In the genomic region with DNA sequence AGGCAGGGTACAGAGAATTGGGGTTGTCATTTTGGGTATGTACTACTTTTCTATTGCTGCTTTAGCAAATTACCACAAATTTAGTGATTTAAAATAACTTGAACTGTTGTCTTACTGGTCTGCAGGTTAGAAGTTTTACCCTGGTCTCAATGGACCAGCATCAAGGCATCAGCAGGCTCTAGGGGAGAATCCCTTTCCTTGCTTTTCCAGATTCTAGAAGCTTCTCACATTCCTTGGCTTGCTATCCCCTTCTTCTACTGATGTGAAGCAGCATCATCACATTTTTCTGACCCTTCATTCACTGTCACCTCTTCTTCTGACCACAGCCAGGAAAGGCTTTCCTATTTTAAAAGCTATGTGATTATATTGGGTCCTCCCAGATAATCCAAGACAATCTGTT, we compare ENCODE assay signal across 21 cellular contexts.
DNase-seq lines count a peak whose midpoint lies in the region; ATAC-seq and TF ChIP-seq lines count a peak whose summit lies in the region.
"Had no signal": no experiment of that assay in that cellular context is flagged by ENCODE, and none has a peak within 500 bp of the region (broad histone marks: within the 10 kb centered on the region; RNA-seq: fewer than 3 reads in every experiment).

No MANE protein-coding gene starts in this region.

- H3K9me3 Mint-ChIP-seq in GM23338: no peaks in the 10 kb centered on the region
- H3K9me3 Mint-ChIP-seq: CD4-positive, alpha-beta memory T cell had no signal

- no peak overlapping the region for H3K14ac ChIP-seq in neuronal stem cell (ENCODE audit: low read length)

- H4K91ac ChIP-seq in neuronal stem cell (ENCODE audit: low read depth, low read length, poor library complexity): no peak overlapping the region

- H3K9me3 ChIP-seq in SJSA1 (replicated peaks): no peaks in the 10 kb centered on the region
- no peaks in the 10 kb centered on the region for H3K9me3 ChIP-seq in iPS-18a (ENCODE audit: control insufficient read depth, low read depth, low read length)
- peaks cover 0 to 19% of the 10 kb centered on the region in 2 donors for H3K9me3 ChIP-seq in neuronal stem cell (replicated peaks in 1 of 2; ENCODE audit: control insufficient read depth in 2 of 2, insufficient read depth in 1 of 2, low read depth in 1 of 2, low read length in 2 of 2)
- H3K9me3 ChIP-seq in right atrium auricular region: no peaks in the 10 kb centered on the region
- H3K9me3 ChIP-seq: BLaER1, HAP-1 had no signal

- H3K27me3 Mint-ChIP-seq in GM23338 (ENCODE audit: insufficient read depth, low read depth, poor library complexity): no peaks in the 10 kb centered on the region

- H3K79me2 ChIP-seq in GM23338 (replicated peaks; ENCODE audit: insufficient read depth): no peaks in the 10 kb centered on the region

- H3K18ac ChIP-seq in neuronal stem cell (ENCODE audit: low read length): no peak overlapping the region

- no peak overlapping the region for H2BK12ac ChIP-seq in neuronal stem cell (ENCODE audit: low read length)

- peaks cover 37% of the 10 kb centered on the region for H3K4me1 ChIP-seq in GM23338 (ENCODE audit: insufficient read depth)
- H3K4me1 ChIP-seq in SJSA1 (replicated peaks): peaks cover 37% of the 10 kb centered on the region
- peaks cover 31% of the 10 kb centered on the region for H3K4me1 ChIP-seq in iPS-18a (ENCODE audit: control insufficient read depth, low read depth, low read length)
- peaks cover 3 to 17% of the 10 kb centered on the region in 2 donors for H3K4me1 ChIP-seq in neuronal stem cell (ENCODE audit: control insufficient read depth in 2 of 2, insufficient read depth in 1 of 2, low read depth in 1 of 2, low read length in 2 of 2)
- no peaks in the 10 kb centered on the region for H3K4me1 ChIP-seq in right atrium auricular region
- H3K4me1 ChIP-seq: BLaER1 had no signal

- no peak overlapping the region for H3K4ac ChIP-seq in neuronal stem cell (ENCODE audit: low read length)

- H3K79me1 ChIP-seq in neuronal stem cell (ENCODE audit: low read depth, low read length): no peaks in the 10 kb centered on the region

- H3K27me3 ChIP-seq in GM23338 (ENCODE audit: insufficient read depth) (no peaks in the 10 kb centered on the region), SJSA1 (replicated peaks) (no peaks in the 10 kb centered on the region), iPS-18a (ENCODE audit: control insufficient read depth, insufficient read depth, low read length) (no peaks in the 10 kb centered on the region), neuronal stem cell (ENCODE audit: control insufficient read depth in 3 of 3, insufficient read depth in 3 of 3, low read depth in 1 of 3, low read length in 3 of 3) (no peaks in the 10 kb centered on the region), right atrium auricular region (no peaks in the 10 kb centered on the region)
- H3K27me3 ChIP-seq: BLaER1 had no signal

- H3K23ac ChIP-seq in neuronal stem cell (ENCODE audit: low read depth, low read length, poor library complexity): no peak overlapping the region

- H3K9ac ChIP-seq in iPS-18a (ENCODE audit: low read length) (no peak overlapping the region), neuronal stem cell (ENCODE audit: low read depth, low read length, poor library complexity) (no peak overlapping the region)
- H3K9ac ChIP-seq: BLaER1 had no signal

- H4K8ac ChIP-seq in neuronal stem cell (ENCODE audit: low read depth, low read length): no peak overlapping the region

- H2BK5ac ChIP-seq in neuronal stem cell (ENCODE audit: low read length): no peak overlapping the region

- no peaks in the 10 kb centered on the region for H4K20me1 ChIP-seq in GM23338 (replicated peaks; ENCODE audit: insufficient read depth)
- H4K20me1 ChIP-seq: BLaER1 had no signal

- no peaks in the 10 kb centered on the region for H3K36me3 ChIP-seq in GM23338 (ENCODE audit: insufficient read depth)
- H3K36me3 ChIP-seq in SJSA1: no peaks in the 10 kb centered on the region
- H3K36me3 ChIP-seq in iPS-18a (ENCODE audit: control insufficient read depth, low read depth, low read length): no peaks in the 10 kb centered on the region
- H3K36me3 ChIP-seq in neuronal stem cell (replicated peaks in 1 of 2; ENCODE audit: control insufficient read depth in 2 of 2, insufficient read depth in 2 of 2, low read length in 2 of 2): no peaks in the 10 kb centered on the region
- H3K36me3 ChIP-seq in right atrium auricular region: no peaks in the 10 kb centered on the region
- H3K36me3 ChIP-seq: BLaER1, HAP-1 had no signal

- H3K4me3 Mint-ChIP-seq in GM23338: no peak overlapping the region
- H3K4me3 Mint-ChIP-seq: CD14-positive monocyte; CD4-positive, alpha-beta memory T cell; IgD-negative memory B cell had no signal

- peaks cover 37% of the 10 kb centered on the region for H3K4me1 Mint-ChIP-seq in GM23338
- H3K4me1 Mint-ChIP-seq: CD4-positive, alpha-beta memory T cell; IgD-negative memory B cell had no signal

- no peak overlapping the region for H2BK15ac ChIP-seq in neuronal stem cell (ENCODE audit: low read length)

- ATAC-seq in GM23338 (peak; percentile 64), GM21526 (IDR thresholded peaks at IDR 0.05; ENCODE audit: low FRiP score, unreplicated experiment) (no peak), GM18519 (IDR thresholded peaks at IDR 0.05; ENCODE audit: low FRiP score, unreplicated experiment) (no peak)
- ATAC-seq: HepG2 had no signal

- 0 out of 2 replicates have a peak overlapping the region, but pooled peaks have one; percentile 0 for H3K4me2 ChIP-seq in GM23338
- no peak overlapping the region for H3K4me2 ChIP-seq in neuronal stem cell (ENCODE audit: insufficient read depth, low read length, poor library complexity, severe bottlenecking)
- H3K4me2 ChIP-seq: BLaER1 had no signal

- TF ChIP-seq CTCF in GM23338 (conservative IDR thresholded peaks at IDR 0.05; ENCODE audit: low read depth in 2 of 2) (no peak), right atrium auricular region (IDR thresholded peaks at IDR 0.05) (no peak)

- H3K4me3 ChIP-seq in GM23338: no peak overlapping the region
- no peak overlapping the region for H3K4me3 ChIP-seq in SJSA1
- peak overlapping the region; percentile 8 for H3K4me3 ChIP-seq in iPS-18a (ENCODE audit: low read length)
- H3K4me3 ChIP-seq in neuronal stem cell (ENCODE audit: low read length in 2 of 2): no peak overlapping the region
- no peak overlapping the region for H3K4me3 ChIP-seq in right atrium auricular region
- H3K4me3 ChIP-seq: BLaER1, HAP-1 had no signal

- no peak overlapping the region for H2AK5ac ChIP-seq in neuronal stem cell (ENCODE audit: low read depth, low read length)

- H3K9me2 ChIP-seq in GM23338 (ENCODE audit: insufficient read depth): peaks cover 12% of the 10 kb centered on the region

- no peak overlapping the region; the same call in 1 of the 2 replicates for H3K27ac ChIP-seq in GM23338 (ENCODE audit: low read depth)
- peak overlapping the region; percentile 37; the same call in 1 of the 2 replicates for H3K27ac ChIP-seq in SJSA1
- no peak overlapping the region for H3K27ac ChIP-seq in iPS-18a (ENCODE audit: low read length)
- H3K27ac ChIP-seq in neuronal stem cell (replicated peaks; ENCODE audit: low read length): peak overlapping the region; percentile 34
- H3K27ac ChIP-seq in right atrium auricular region: no peak overlapping the region
- H3K27ac ChIP-seq: BLaER1, HL-60 had no signal

- no peaks in the 10 kb centered on the region; the same call in 1 of the 3 replicates for H3K36me3 Mint-ChIP-seq in GM23338 (ENCODE audit: low read depth)
- H3K36me3 Mint-ChIP-seq: CD4-positive, alpha-beta memory T cell had no signal

- DNase-seq in GM23338 (ENCODE audit: low spot score): peak; percentile 27
- DNase-seq in SJSA1 (ENCODE audit: low read depth in 1 of 2, low spot score in 2 of 2): no peak
- no peak for DNase-seq in neuronal stem cell (ENCODE audit: low spot score)
- no peak for DNase-seq in right atrium auricular region (ENCODE audit: low spot score)
- DNase-seq in activated T-cell treated with anti-CD3 and anti-CD28 coated beads, Interleukin-2, amount 50 U/mL, for 48 hours: no peak
- DNase-seq: 8988T; Calu3; CD4-positive, alpha-beta memory T cell; DMS79 treated with DMSO at 0.1 percent for 48 hours; GF-D8; GOT3; KBM-7 had no signal

- H2AFZ ChIP-seq in GM23338: no peak overlapping the region
- no peak overlapping the region for H2AFZ ChIP-seq in neuronal stem cell (ENCODE audit: low read length)

- no peak overlapping the region for H2BK120ac ChIP-seq in neuronal stem cell (ENCODE audit: low read depth, low read length)

- H3F3A ChIP-seq in GM23338 (replicated peaks; ENCODE audit: low read depth): no peaks in the 10 kb centered on the region

- H3K27ac Mint-ChIP-seq in GM23338: no peak overlapping the region
- H3K27ac Mint-ChIP-seq: CD4-positive, alpha-beta memory T cell; IgD-negative memory B cell had no signal

Comparison
In these comparisons a context has a peak if more than half of its experiments do, and no peak if none do; other contexts are left out.
1. H3K27ac ChIP-seq: peak in SJSA1 (single experiment) and neuronal stem cell (single experiment); none in GM23338 (single experiment), iPS-18a (single experiment) and right atrium auricular region (0 of 2).